ENCODE assay signal across 20 cellular contexts in genomic region chr12:26179829-26180228, GRCh38. TPM values are rescaled to one million over a fixed set of nuclear protein-coding genes. Genes with fewer than 3 reads are reported as not detected.
DNase-seq lines count a peak whose midpoint lies in the region; ATAC-seq and TF ChIP-seq lines count a peak whose summit lies in the region.
"Had no signal": no experiment of that assay in that cellular context is flagged by ENCODE, and none has a peak within 500 bp of the region (broad histone marks: within the 10 kb centered on the region; RNA-seq: fewer than 3 reads in every experiment).

No MANE protein-coding gene starts in this region.

- H3K27me3 ChIP-seq in prostate gland (replicated peaks; ENCODE audit: insufficient read depth) (no peaks in the 10 kb centered on the region), heart left ventricle (peaks cover 0 to 5% (median 0%) of the 10 kb centered on the region in 9 donors)

- DNase-seq in NCI-H146 (lab: John Stamatoyannopoulos, UW) = peak; percentile 4
- no peak for DNase-seq in NCI-H146 treated with DMSO at 0.1 percent for 48 hours (lab: John Stamatoyannopoulos, UW; ENCODE audit: unreplicated experiment)
- DNase-seq in DMS53 (lab: John Stamatoyannopoulos, UW) = peak; percentile 91
- peak; percentile 28 for DNase-seq in NCI-H748 (lab: John Stamatoyannopoulos, UW; ENCODE audit: unreplicated experiment)
- peak; percentile 56 for DNase-seq in prostate gland (ENCODE audit: low spot score)
- DNase-seq in HT-29 (ENCODE audit: low spot score) = no peak
- no peak for DNase-seq in heart left ventricle
- DNase-seq: CD4-positive, CD25-positive, alpha-beta regulatory T cell; DND-41; KBM-7; MG63; NCI-H1105 treated with DMSO at 0.1 percent for 48 hours; NCI-H187; NCI-H2227 treated with DMSO at 0.1 percent for 48 hours; NCI-H774; Right ventricle myocardium superior; RPMI8226; T-cell had no signal

- TF ChIP-seq POLR2A in prostate gland (IDR thresholded peaks at IDR 0.05) = no peak
- TF ChIP-seq POLR2A in heart left ventricle (IDR thresholded peaks at IDR 0.05) = no peak

- TF ChIP-seq CTCF in prostate gland (IDR thresholded peaks at IDR 0.05) (no peak), heart left ventricle (IDR thresholded peaks at IDR 0.05) (no peak)

- H3K9me3 ChIP-seq in prostate gland = no peaks in the 10 kb centered on the region
- H3K9me3 ChIP-seq in heart left ventricle = no peaks in the 10 kb centered on the region
- H3K9me3 ChIP-seq: MG63 had no signal

- H3K4me3 ChIP-seq in prostate gland (no peak overlapping the region), heart left ventricle (no peak overlapping the region)
- H3K4me3 ChIP-seq: MG63 had no signal

- no peaks in the 10 kb centered on the region for H3K36me3 ChIP-seq in prostate gland
- H3K36me3 ChIP-seq in heart left ventricle = no peaks in the 10 kb centered on the region
- H3K36me3 ChIP-seq: MG63 had no signal

- intact Hi-C loops in prostate gland (cut with DNase I) = no loop called here
- intact Hi-C loops in heart left ventricle (cut with DNase I) = no loop called here

- H3K27ac ChIP-seq in prostate gland (no peak overlapping the region), heart left ventricle (no peak overlapping the region)

- 60% methylated on average over 4 of the region's 4 CpGs for WGBS in prostate gland
- WGBS in heart left ventricle, 4 donors = 90 to 94% (median 90%) methylated on average over 4 of the region's 4 CpGs

- no peak for ATAC-seq in heart left ventricle
- no peak for ATAC-seq in GM18517 (IDR thresholded peaks at IDR 0.05; ENCODE audit: unreplicated experiment)
- ATAC-seq: T-cell had no signal

- no peaks in the 10 kb centered on the region for H3K4me1 ChIP-seq in prostate gland (replicated peaks)
- H3K4me1 ChIP-seq in heart left ventricle = no peaks in the 10 kb centered on the region

RNA-seq across cellular contexts. Expression of gene SSPN, which starts 15.5 kb away (rescaled TPM):
- total RNA-seq in prostate gland (10 to 100 TPM; 17.0 to 29.5 TPM), heart left ventricle (100 to 1,000 TPM in 1 of 9 donors, 10 to 100 TPM in 8; 19.9 to 109 (median 75.9) TPM)
- 3.2 and 10.6 TPM in 2 replicates for total RNA-seq in HT-29 (2014; rRNA removed; shearing (Covaris generic))
- polyA plus RNA-seq in heart left ventricle = 10 to 100 TPM in 1 of 2 donors, 1 to 10 TPM in 1; 7.5 to 18.2 TPM
- total RNA-seq: CD4-positive, CD25-positive, alpha-beta regulatory T cell; T-helper 2 cell treated with Interferon-gamma antibody and Interleukin-4, amounts not matched to agents 100 ng/mL and 5 ng/mL, for 36 hours had no signal
- polyA plus RNA-seq: CD4-positive, CD25-positive, alpha-beta regulatory T cell had no signal

RNA-seq across cellular contexts. Expression of gene BHLHE41, which starts 55.0 kb away (rescaled TPM):
- total RNA-seq in prostate gland (10 to 100 TPM; 11.3 to 31.5 TPM), heart left ventricle (10 to 100 TPM in 7 of 9 donors, 1 to 10 TPM in 2; 8.3 to 66.0 (median 32.2) TPM)
- 79.8 and 82.7 TPM in 2 replicates for total RNA-seq in HT-29 (2014; rRNA removed; shearing (Covaris generic))
- 1 to 10 TPM; 6.8 to 8.8 TPM for polyA plus RNA-seq in heart left ventricle
- total RNA-seq: CD4-positive, CD25-positive, alpha-beta regulatory T cell; T-helper 2 cell treated with Interferon-gamma antibody and Interleukin-4, amounts not matched to agents 100 ng/mL and 5 ng/mL, for 36 hours had no signal
- polyA plus RNA-seq: CD4-positive, CD25-positive, alpha-beta regulatory T cell had no signal

Comparison
In these comparisons a context has a peak if more than half of its experiments do, and no peak if none do; other contexts are left out.
1. DNase-seq: peak in NCI-H146 (single experiment), DMS53 (single experiment), NCI-H748 (single experiment) and prostate gland (single experiment); none in NCI-H146 treated with DMSO at 0.1 percent for 48 hours (single experiment), HT-29 (single experiment) and heart left ventricle (0 of 5).